In the genomic region with DNA sequence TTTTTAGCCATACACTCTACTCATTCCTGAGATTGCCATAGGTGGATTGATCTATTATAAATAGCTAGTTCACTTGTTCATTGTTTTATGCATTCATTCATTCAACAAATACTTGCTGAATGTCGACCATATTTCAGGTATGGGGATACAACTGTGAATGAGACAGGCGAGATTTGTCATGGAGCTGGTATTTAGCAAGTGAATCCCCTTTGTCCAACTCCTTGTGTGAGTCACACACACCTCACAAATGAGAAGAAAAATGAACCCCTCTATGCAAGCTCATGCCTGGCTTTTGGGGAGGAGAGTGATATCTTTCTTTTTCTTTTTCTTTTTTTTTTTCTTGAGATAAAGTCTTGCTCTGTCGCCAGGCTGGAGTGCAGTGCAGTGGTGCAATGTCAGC, we compare ENCODE assay signal across 19 cellular contexts. TPM values are rescaled to one million over a fixed set of nuclear protein-coding genes. Genes with fewer than 3 reads are reported as not detected.
A peak's percentile ranks its signal among the peaks of the same experiment; 100 is the strongest.
DNase-seq lines count a peak whose midpoint lies in the region; ATAC-seq and TF ChIP-seq lines count a peak whose summit lies in the region.
"Had no signal": no experiment of that assay in that cellular context is flagged by ENCODE, and none has a peak within 500 bp of the region (broad histone marks: within the 10 kb centered on the region; RNA-seq: fewer than 3 reads in every experiment).

No MANE protein-coding gene starts in this region.

- intact Hi-C loops in dorsolateral prefrontal cortex (cut with DNase I): loop anchor here (5.0 to 10.0 kb wide), 3 partner anchors 41 to 74 kb away; no protein-coding TSS in a partner anchor

- no peaks in the 10 kb centered on the region for H3K27me3 Mint-ChIP-seq in stimulated activated memory B cell treated with anti-CD40 and anti-IgM and Interleukin-4, amounts not matched to agents 10 μg/mL and 1 μg/mL and 100 μg/mL, for 72 hours

- no peaks in the 10 kb centered on the region for H3K27me3 ChIP-seq in dorsolateral prefrontal cortex
- H3K27me3 ChIP-seq: MG63 had no signal

- H3K9me3 Mint-ChIP-seq in stimulated activated memory B cell treated with anti-CD40 and anti-IgM and Interleukin-4, amounts not matched to agents 10 μg/mL and 1 μg/mL and 100 μg/mL, for 72 hours: no peaks in the 10 kb centered on the region
- H3K9me3 Mint-ChIP-seq: HFFc6 had no signal

- H3K4me3 Mint-ChIP-seq in stimulated activated memory B cell treated with anti-CD40 and anti-IgM and Interleukin-4, amounts not matched to agents 10 μg/mL and 1 μg/mL and 100 μg/mL, for 72 hours: no peak overlapping the region
- H3K4me3 Mint-ChIP-seq: HFFc6 had no signal

- TF ChIP-seq CTCF in dorsolateral prefrontal cortex (IDR thresholded peaks at IDR 0.05 in 54 of 56, conservative IDR thresholded peaks at IDR 0.05 in 2 of 56; ENCODE audit: low read depth in 1 of 56, partially characterized antibody in 56 of 56): no peak

- DNase-seq in activated CD8-positive, alpha-beta memory T cell treated with anti-CD3 and anti-CD28 coated beads for 24 hours: peak; percentile 11
- no peak for DNase-seq in activated CD8-positive, alpha-beta memory T cell treated with anti-CD3 and anti-CD28 coated beads, Interleukin-2, amount 50 U/mL, for 48 hours
- DNase-seq in M059J (ENCODE audit: low read depth): peak; percentile 40
- no peak for DNase-seq in dorsolateral prefrontal cortex
- no peak for DNase-seq in A172 (ENCODE audit: low spot score)
- DNase-seq in NCI-H2227 (lab: John Stamatoyannopoulos, UW; ENCODE audit: unreplicated experiment): no peak
- DNase-seq: 8988T, Calu3, DMS79, GM23248, HFFc6, KG1, MG63, NCI-H1694 treated with DMSO at 0.1 percent for 48 hours, SHP77 treated with DMSO at 0.1 percent for 48 hours had no signal

- peaks cover 74% of the 10 kb centered on the region for H3K4me1 Mint-ChIP-seq in stimulated activated memory B cell treated with anti-CD40 and anti-IgM and Interleukin-4, amounts not matched to agents 10 μg/mL and 1 μg/mL and 100 μg/mL, for 72 hours

- peak overlapping the region in 56 of 59 donors; percentile 34 to 100 (median 96) for H3K27ac ChIP-seq in dorsolateral prefrontal cortex
- H3K27ac ChIP-seq: C4-2B, GM23248, HL-60 had no signal

- peak overlapping the region; percentile 95 for H3K27ac Mint-ChIP-seq in stimulated activated memory B cell treated with anti-CD40 and anti-IgM and Interleukin-4, amounts not matched to agents 10 μg/mL and 1 μg/mL and 100 μg/mL, for 72 hours
- H3K27ac Mint-ChIP-seq: HFFc6 had no signal

- no peak overlapping the region for H3K4me3 ChIP-seq in dorsolateral prefrontal cortex
- H3K4me3 ChIP-seq: GM23248, MG63 had no signal

- no peaks in the 10 kb centered on the region for H3K36me3 Mint-ChIP-seq in stimulated activated memory B cell treated with anti-CD40 and anti-IgM and Interleukin-4, amounts not matched to agents 10 μg/mL and 1 μg/mL and 100 μg/mL, for 72 hours

- no peak for ATAC-seq in stimulated activated memory B cell treated with anti-CD40 and anti-IgM and Interleukin-4, amounts not matched to agents 10 μg/mL and 1 μg/mL and 100 μg/mL, for 72 hours
- ATAC-seq in HG03139 (IDR thresholded peaks at IDR 0.05; ENCODE audit: unreplicated experiment): no peak

RNA-seq across cellular contexts. Expression of a gene that starts 1.8 kb away (rescaled TPM):
- total RNA-seq in M059J (2014; rRNA removed; shearing (Covaris generic)): 11.8 and 17.2 TPM in 2 replicates
- 10 to 100 TPM; 14.7 to 74.3 (median 28.6) TPM for total RNA-seq in dorsolateral prefrontal cortex
- total RNA-seq in A172 (2014; rRNA removed; shearing (Covaris generic)): 1.6 and 3.9 TPM in 2 replicates

Comparison
In these comparisons a context has a peak if more than half of its experiments do, and no peak if none do; other contexts are left out.
1. DNase-seq: peak in activated CD8-positive, alpha-beta memory T cell treated with anti-CD3 and anti-CD28 coated beads for 24 hours (single experiment) and M059J (single experiment); none in activated CD8-positive, alpha-beta memory T cell treated with anti-CD3 and anti-CD28 coated beads, Interleukin-2, amount 50 U/mL, for 48 hours (single experiment), dorsolateral prefrontal cortex (0 of 10), A172 (single experiment) and NCI-H2227 (single experiment).